33 cellular contexts compared by ENCODE assay signal in the genomic region with DNA sequence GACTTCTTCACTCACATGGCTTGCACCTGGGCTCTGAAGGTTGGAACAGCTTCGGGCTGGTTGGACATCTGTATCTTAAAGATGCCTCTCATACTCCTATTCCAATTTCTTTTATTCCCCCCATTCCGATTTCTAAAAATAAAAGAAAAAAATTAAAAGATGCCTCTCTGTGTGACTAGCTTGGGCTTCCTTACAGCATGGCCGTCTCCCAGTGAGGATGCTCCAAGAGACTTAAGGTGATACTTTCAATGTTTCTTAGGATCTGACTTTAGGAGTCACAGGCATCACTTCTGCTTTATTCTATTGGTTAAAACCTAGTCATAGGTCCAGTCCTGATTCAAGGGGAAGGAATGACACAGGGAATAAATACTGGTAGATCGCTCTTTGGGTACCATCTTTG. TPM values are rescaled to one million over a fixed set of nuclear protein-coding genes. Genes with fewer than 3 reads are reported as not detected.
"Had no signal": no experiment of that assay in that cellular context is flagged by ENCODE, and none has a peak within 500 bp of the region (broad histone marks: within the 10 kb centered on the region; RNA-seq: fewer than 3 reads in every experiment).

No MANE protein-coding gene starts in this region.

- H3K4me2 ChIP-seq: smooth muscle cell had no signal

- H3K36me3 Mint-ChIP-seq: naive thymus-derived CD8-positive, alpha-beta T cell had no signal

- H3K4me3 ChIP-seq: heart right ventricle, lower lobe of right lung, pancreas, prostate gland, smooth muscle cell, stomach, thoracic aorta, tibial artery, uterus had no signal

- H3K9me3 ChIP-seq: lower lobe of right lung, pancreas, prostate gland, uterus had no signal

- ATAC-seq: heart right ventricle; left cardiac atrium; left ventricle myocardium superior; lower lobe of right lung; naive thymus-derived CD8-positive, alpha-beta T cell; pancreas; right cardiac atrium; stimulated activated naive B cell treated with anti-CD40 and anti-IgM and Interleukin-4, amounts not matched to agents 10 μg/mL and 1 μg/mL and 100 μg/mL, for 72 hours; stimulated activated naive CD8-positive, alpha-beta T cell treated with anti-CD3 and anti-CD28 coated beads, Interleukin-15, Interleukin-2, amounts not matched to agents 100 U/mL and 50 U/mL, for 24 hours had no signal

- H3K4me1 ChIP-seq: heart right ventricle, lower lobe of right lung, pancreas, prostate gland, tibial artery, uterus had no signal

- H3K27ac Mint-ChIP-seq: naive thymus-derived CD8-positive, alpha-beta T cell; nephron; stimulated activated naive B cell treated with anti-CD40 and anti-IgM and Interleukin-4, amounts not matched to agents 10 μg/mL and 1 μg/mL and 100 μg/mL, for 72 hours had no signal

- H3K27me3 ChIP-seq: pancreas, uterus had no signal

- H3K36me3 ChIP-seq: heart right ventricle, lower lobe of right lung, pancreas, prostate gland, stomach, thoracic aorta, tibial artery, uterus had no signal

- DNase-seq: heart right ventricle; hippocampal formation; kidney glomerular epithelial cell; left cardiac atrium; left ventricle myocardium superior; lower lobe of right lung; mammary epithelial cell; mesenchymal stem cell; naive thymus-derived CD8-positive, alpha-beta T cell; nucleus accumbens; pancreas; posterior cingulate gyrus; retina; right cardiac atrium; stimulated activated CD4-positive, alpha-beta T cell treated with anti-CD3 and anti-CD28 coated beads, Interleukin-2, amount 100 ng/mL, for 24 hours; stimulated activated CD4-positive, alpha-beta T cell treated with anti-CD3 and anti-CD28 coated beads, Interleukin-4, amount 100 ng/mL, for 1 hour; stimulated activated naive B cell treated with anti-CD40 and anti-IgM and Interleukin-4, amounts not matched to agents 10 μg/mL and 1 μg/mL and 100 μg/mL, for 72 hours; stimulated activated naive CD8-positive, alpha-beta T cell treated with anti-CD3 and anti-CD28 coated beads, Interleukin-15, Interleukin-2, amounts not matched to agents 100 U/mL and 50 U/mL, for 24 hours; tibial artery; trophoblast cell; uterus had no signal

- H3K4me3 Mint-ChIP-seq: naive thymus-derived CD8-positive, alpha-beta T cell; nephron; neural crest cell; stimulated activated naive B cell treated with anti-CD40 and anti-IgM and Interleukin-4, amounts not matched to agents 10 μg/mL and 1 μg/mL and 100 μg/mL, for 72 hours had no signal

- H3K4me1 Mint-ChIP-seq: naive thymus-derived CD8-positive, alpha-beta T cell; neural crest cell; stimulated activated naive B cell treated with anti-CD40 and anti-IgM and Interleukin-4, amounts not matched to agents 10 μg/mL and 1 μg/mL and 100 μg/mL, for 72 hours had no signal

- H3K27ac ChIP-seq: heart right ventricle, lower lobe of right lung, pancreas, prostate gland, stomach, thoracic aorta, tibial artery, uterus had no signal

RNA-seq across cellular contexts. Expression of a gene that starts 9.9 kb away (rescaled TPM):
- total RNA-seq: heart right ventricle; left cardiac atrium; left ventricle myocardium superior; lower lobe of right lung; mammary epithelial cell; naive thymus-derived CD8-positive, alpha-beta T cell; neural crest cell; osteoblast; prostate gland; right cardiac atrium; skeletal muscle tissue; smooth muscle cell; thoracic aorta; uterus had no signal
- polyA plus RNA-seq: heart right ventricle; keratinocyte; mammary epithelial cell; naive thymus-derived CD8-positive, alpha-beta T cell; pancreas; right cardiac atrium had no signal

RNA-seq across cellular contexts. Expression of a gene that starts 37.0 kb away (rescaled TPM):
- total RNA-seq: heart right ventricle; left cardiac atrium; left lobe of liver; left ventricle myocardium superior; lower lobe of right lung; mammary epithelial cell; mucosa of gallbladder; naive thymus-derived CD8-positive, alpha-beta T cell; neural crest cell; osteoblast; pancreas; prostate gland; right cardiac atrium; skeletal muscle tissue; smooth muscle cell; stomach; thoracic aorta; ureter; uterus had no signal
- polyA plus RNA-seq: heart right ventricle; keratinocyte; mammary epithelial cell; naive thymus-derived CD8-positive, alpha-beta T cell; pancreas; right cardiac atrium; smooth muscle cell; stomach had no signal
